In genomic region chr6:36607305-36607704, GRCh38 we compare ENCODE assay signal across 8 cellular contexts. TPM values are rescaled to one million over a fixed set of nuclear protein-coding genes. Genes with fewer than 3 reads are reported as not detected.
DNase-seq lines count a peak whose midpoint lies in the region; ATAC-seq, FAIRE-seq and TF ChIP-seq lines count a peak whose summit lies in the region.
"Not testable (repeated sequence)": the region's sequence is repeated elsewhere in the genome, so short reads cannot be mapped to it uniquely, and the experiment has no call there.

No MANE protein-coding gene starts in this region.

- intact Hi-C loops in CD8-positive, alpha-beta T cell (cut with DNase I, micrococcal nuclease), result loop anchor here in 1 of 2 experiments (10.0 kb wide), 1 partner anchor 567 kb away; the partner anchor contains the start of gene PIM1
- intact Hi-C loops in adrenal gland (cut with DNase I); esophagus muscularis mucosa (cut with DNase I); pancreas (cut with DNase I); tibial artery (cut with DNase I; ENCODE audit: low total_unique reads): not testable (repeated sequence)

- not testable (repeated sequence) for H3K4me3 Mint-ChIP-seq in CD8-positive, alpha-beta T cell; activated CD4-positive, alpha-beta memory T cell treated with anti-CD3 and anti-CD28 coated beads, Interleukin-2, amount 10 ng/mL, durations not matched to agents 7 days and 5 days

- not testable (repeated sequence) for H3K9me3 ChIP-seq in CD8-positive, alpha-beta T cell (ENCODE audit: low read length); adrenal gland (replicated peaks in 1 of 3); esophagus muscularis mucosa; pancreas; tibial artery

- H3K9me3 Mint-ChIP-seq in CD8-positive, alpha-beta T cell; activated CD4-positive, alpha-beta memory T cell treated with anti-CD3 and anti-CD28 coated beads, Interleukin-2, amount 10 ng/mL, durations not matched to agents 7 days and 5 days: not testable (repeated sequence)

- H3K27ac Mint-ChIP-seq in CD8-positive, alpha-beta T cell, result peak overlapping the region; percentile 83
- peak overlapping the region; percentile 65 for H3K27ac Mint-ChIP-seq in activated CD4-positive, alpha-beta memory T cell treated with anti-CD3 and anti-CD28 coated beads, Interleukin-2, amount 10 ng/mL, durations not matched to agents 7 days and 5 days

- CTCF ChIA-PET in CD8-positive, alpha-beta T cell (lab: Charles Lee), result interaction anchor here (0.7 to 2.0 kb wide), 5 partner anchors 9 to 152 kb away, joined by 3 to 9 read pairs (median 3); no protein-coding TSS in a partner anchor
- CTCF ChIA-PET in RWPE1 (lab: Yijun Ruan, JAX), result interaction anchor here (0.6 kb wide), 2 partner anchors 18 to 144 kb away, joined by 3 to 4 read pairs; no protein-coding TSS in a partner anchor
- CTCF ChIA-PET in activated CD4-positive, alpha-beta memory T cell treated with anti-CD3 and anti-CD28 coated beads, Interleukin-2, amount 10 ng/mL, durations not matched to agents 7 days and 5 days (lab: Charles Lee), result interaction anchor here (1.0 to 3.0 kb wide), 4 partner anchors 8 to 184 kb away, joined by 5 to 16 read pairs (median 9); no protein-coding TSS in a partner anchor

- POLR2A ChIA-PET in CD8-positive, alpha-beta T cell (lab: Charles Lee), result interaction anchor here (0.9 to 3.4 kb wide), 4 partner anchors 9 to 115 kb away, joined by 3 to 17 read pairs (median 5); partner anchors contain the start of gene SRSF3
- POLR2A ChIA-PET in RWPE1 (lab: Yijun Ruan, JAX; ENCODE audit: low non-redundant PET), result not testable (repeated sequence)
- POLR2A ChIA-PET in activated CD4-positive, alpha-beta memory T cell treated with anti-CD3 and anti-CD28 coated beads, Interleukin-2, amount 10 ng/mL, durations not matched to agents 7 days and 5 days (lab: Charles Lee), result interaction anchor here (0.7 to 8.9 kb wide), 7 partner anchors 8 to 163 kb away, joined by 3 to 122 read pairs (median 3); partner anchors contain the start of gene SRSF3

- not testable (repeated sequence) for ATAC-seq in CD8-positive, alpha-beta T cell
- peak in 2 of 4 donors; percentile 3 to 27 for ATAC-seq in pancreas

- not testable (repeated sequence) for TF ChIP-seq CTCF in CD8-positive, alpha-beta T cell (IDR thresholded peaks at IDR 0.05); RWPE1 (conservative IDR thresholded peaks at IDR 0.05; ENCODE audit: low read depth); adrenal gland (IDR thresholded peaks at IDR 0.05); esophagus muscularis mucosa (IDR thresholded peaks at IDR 0.05); pancreas (IDR thresholded peaks at IDR 0.05); tibial artery (IDR thresholded peaks at IDR 0.05)

- 86 to 95% (median 91%) methylated on average over 8 of the region's 8 CpGs for WGBS in adrenal gland, 4 donors
- 86% methylated on average over 8 of the region's 8 CpGs for WGBS in esophagus muscularis mucosa
- WGBS in pancreas, 2 donors, result 54 to 58% methylated on average over 8 of the region's 8 CpGs

- not testable (repeated sequence) for TF ChIP-seq POLR2A in adrenal gland (IDR thresholded peaks at IDR 0.05); esophagus muscularis mucosa (IDR thresholded peaks at IDR 0.05; ENCODE audit: low read depth)

- H3K36me3 ChIP-seq in CD8-positive, alpha-beta T cell (ENCODE audit: insufficient read depth, low read length), result peaks cover 51% of the 10 kb centered on the region
- peaks cover 0 to 65% of the 10 kb centered on the region in 2 donors for H3K36me3 ChIP-seq in adrenal gland (replicated peaks in 1 of 2)
- peaks cover 40 to 85% (median 75%) of the 10 kb centered on the region in 4 donors for H3K36me3 ChIP-seq in esophagus muscularis mucosa
- H3K36me3 ChIP-seq in pancreas, result peaks cover 6 to 59% (median 41%) of the 10 kb centered on the region in 3 donors
- H3K36me3 ChIP-seq in tibial artery, result peaks cover 84 to 96% (median 91%) of the 10 kb centered on the region in 3 donors

- not testable (repeated sequence) for H3K4me3 ChIP-seq in CD8-positive, alpha-beta T cell (ENCODE audit: low read depth, low read length); adrenal gland; esophagus muscularis mucosa; pancreas; tibial artery

- not testable (repeated sequence) for H3K27me3 Mint-ChIP-seq in CD8-positive, alpha-beta T cell (ENCODE audit: low read depth); activated CD4-positive, alpha-beta memory T cell treated with anti-CD3 and anti-CD28 coated beads, Interleukin-2, amount 10 ng/mL, durations not matched to agents 7 days and 5 days

- H3K4me1 Mint-ChIP-seq in CD8-positive, alpha-beta T cell (ENCODE audit: low read depth), result peaks cover 77% of the 10 kb centered on the region
- H3K4me1 Mint-ChIP-seq in activated CD4-positive, alpha-beta memory T cell treated with anti-CD3 and anti-CD28 coated beads, Interleukin-2, amount 10 ng/mL, durations not matched to agents 7 days and 5 days, result peaks cover 59% of the 10 kb centered on the region

- peaks cover 61% of the 10 kb centered on the region for H3K4me1 ChIP-seq in CD8-positive, alpha-beta T cell (ENCODE audit: insufficient read depth, low read length)
- peaks cover 25 to 75% of the 10 kb centered on the region in 2 donors for H3K4me1 ChIP-seq in adrenal gland (replicated peaks in 1 of 2)
- H3K4me1 ChIP-seq in esophagus muscularis mucosa, result peaks cover 59 to 84% (median 71%) of the 10 kb centered on the region in 4 donors
- H3K4me1 ChIP-seq in pancreas, result peaks cover 39 to 61% (median 59%) of the 10 kb centered on the region in 3 donors
- peaks cover 0 to 75% (median 41%) of the 10 kb centered on the region in 4 donors for H3K4me1 ChIP-seq in tibial artery

- H3K27me3 ChIP-seq in CD8-positive, alpha-beta T cell (ENCODE audit: insufficient read depth, low read length); adrenal gland; esophagus muscularis mucosa; pancreas; tibial artery: not testable (repeated sequence)

- TF ChIP-seq EP300 in esophagus muscularis mucosa (IDR thresholded peaks at IDR 0.05), result not testable (repeated sequence)

- H3K27ac ChIP-seq in CD8-positive, alpha-beta T cell (ENCODE audit: low read depth, low read length), result not testable (repeated sequence)
- H3K27ac ChIP-seq in RWPE1 (peak overlapping the region; percentile 79), adrenal gland (peak overlapping the region in 4 of 5 donors; percentile 10 to 75 (median 38)), esophagus muscularis mucosa (replicated peaks in 1 of 4) (peak overlapping the region; percentile 50 to 72 (median 60)), pancreas (peak overlapping the region in 3 of 4 donors; percentile 15 to 38 (median 22)), tibial artery (peak overlapping the region; percentile 5 to 22)

- FAIRE-seq in pancreas (lab: Jason Lieb, UNC), result not testable (repeated sequence)

- peaks cover 92% of the 10 kb centered on the region for H3K36me3 Mint-ChIP-seq in CD8-positive, alpha-beta T cell
- H3K36me3 Mint-ChIP-seq in activated CD4-positive, alpha-beta memory T cell treated with anti-CD3 and anti-CD28 coated beads, Interleukin-2, amount 10 ng/mL, durations not matched to agents 7 days and 5 days (ENCODE audit: low read depth), result peaks cover 87% of the 10 kb centered on the region

- DNase-seq in CD8-positive, alpha-beta T cell; RWPE1 (ENCODE audit: low spot score); activated CD4-positive, alpha-beta memory T cell treated with anti-CD3 and anti-CD28 coated beads, Interleukin-2, amount 10 ng/mL, durations not matched to agents 7 days and 5 days; esophagus muscularis mucosa (ENCODE audit: extremely low spot score): not testable (repeated sequence)
- DNase-seq in adrenal gland (peak in 3 of 7 donors; percentile 23 to 63 (median 23)), mesenteric fat pad (ENCODE audit: low spot score) (peak; percentile 59), pancreas (peak in 4 of 6 donors; percentile 45 to 53 (median 48)), tibial artery (peak in 1 of 2 donors; percentile 34)

RNA-seq across cellular contexts. Expression of gene SRSF3, which starts 13.1 kb away (rescaled TPM):
- total RNA-seq in CD8-positive, alpha-beta T cell, result 100 to 1,000 TPM; 620 to 627 TPM
- total RNA-seq in activated CD4-positive, alpha-beta memory T cell treated with anti-CD3 and anti-CD28 coated beads, Interleukin-2, amount 10 ng/mL, durations not matched to agents 7 days and 5 days, result 100 to 1,000 TPM; 384 to 385 TPM
- total RNA-seq in adrenal gland (100 to 1,000 TPM in 6 of 8 donors, 10 to 100 TPM in 2; 28.9 to 291 (median 123) TPM), esophagus muscularis mucosa (100 to 1,000 TPM; 149 to 226 (median 180) TPM), mesenteric fat pad (214 TPM), pancreas (100 to 1,000 TPM in 4 of 6 donors, 10 to 100 TPM in 2; 60.5 to 122 (median 105) TPM)
- polyA plus RNA-seq in adrenal gland (100 to 1,000 TPM in 1 of 3 donors, 10 to 100 TPM in 2; 87.8 to 290 (median 92.4) TPM), pancreas (100 to 1,000 TPM in 1 of 2 donors, 10 to 100 TPM in 1; 72.8 to 114 TPM)
